In the genomic region with DNA sequence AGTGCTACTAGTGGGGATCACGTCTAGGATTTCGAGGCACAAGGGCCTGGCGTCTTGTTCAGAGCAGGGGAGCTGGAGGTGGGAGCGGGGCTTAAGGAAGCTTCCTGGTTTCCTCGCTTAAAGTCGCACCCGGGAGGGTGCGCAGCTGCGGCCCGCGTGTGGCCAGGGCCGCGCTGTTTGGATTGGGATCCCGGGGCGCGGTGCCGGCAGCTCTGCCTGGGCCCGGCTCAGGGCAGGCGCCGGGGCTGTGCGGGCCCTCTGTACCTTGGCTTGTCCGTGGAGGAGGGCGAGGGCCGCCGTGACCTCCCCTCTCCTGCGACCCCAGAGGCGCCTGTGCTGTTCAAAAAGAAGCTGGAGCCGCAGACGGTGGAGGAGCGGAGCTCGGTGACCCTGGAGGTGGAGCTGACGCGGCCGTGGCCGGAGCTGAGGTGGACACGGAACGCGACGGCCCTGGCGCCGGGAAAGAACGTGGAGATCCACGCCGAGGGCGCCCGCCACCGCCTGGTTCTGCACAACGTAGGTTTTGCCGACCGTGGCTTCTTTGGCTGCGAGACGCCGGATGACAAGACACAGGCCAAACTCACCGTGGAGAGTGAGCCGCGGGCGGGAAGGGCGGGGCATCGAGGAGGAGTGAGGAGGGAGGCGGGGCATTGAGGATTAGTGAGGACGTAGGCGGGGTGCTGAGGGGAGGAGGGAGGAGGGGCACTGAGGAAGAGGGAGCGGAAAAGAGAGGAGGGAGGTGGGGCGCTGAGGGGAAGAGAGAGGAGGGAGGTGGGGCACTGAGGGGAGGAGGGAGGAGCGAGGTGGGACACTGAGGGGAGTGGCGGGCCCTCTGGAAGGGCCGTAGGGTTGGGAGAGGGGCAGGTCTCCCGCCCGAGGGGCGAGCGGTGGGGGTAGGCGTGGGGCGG, we compare ENCODE assay signal across 8 cellular contexts.
DNase-seq lines count a peak whose midpoint lies in the region; ATAC-seq, FAIRE-seq and TF ChIP-seq lines count a peak whose summit lies in the region.

No MANE protein-coding gene starts in this region.

- no peak for TF ChIP-seq EP300 in ovary (IDR thresholded peaks at IDR 0.05)
- no peak for TF ChIP-seq EP300 in suprapubic skin (IDR thresholded peaks at IDR 0.05)

- peak; percentile 69 for FAIRE-seq in HTR-8/SVneo (lab: Jason Lieb, UNC)

- ATAC-seq in GM18909 (IDR thresholded peaks at IDR 0.05; ENCODE audit: poor library complexity, unreplicated experiment), result peak; percentile 64
- ATAC-seq in heart left ventricle, result peak; percentile 63 to 85 (median 68)

- peak overlapping the region; percentile 84 for H3K9ac ChIP-seq in adipocyte (ENCODE audit: low read length)

- no peaks in the 10 kb centered on the region for H3K27me3 ChIP-seq in adipocyte (replicated peaks; ENCODE audit: control insufficient read depth, insufficient read depth, low read length)
- no peaks in the 10 kb centered on the region for H3K27me3 ChIP-seq in heart left ventricle
- no peaks in the 10 kb centered on the region for H3K27me3 ChIP-seq in ovary
- H3K27me3 ChIP-seq in suprapubic skin, result no peaks in the 10 kb centered on the region

- TF ChIP-seq CTCF in heart left ventricle (IDR thresholded peaks at IDR 0.05) (no peak), ovary (IDR thresholded peaks at IDR 0.05) (no peak), suprapubic skin (IDR thresholded peaks at IDR 0.05) (no peak)

- H3K4me1 ChIP-seq in adipocyte (ENCODE audit: control insufficient read depth, insufficient read depth, low read length) (peaks cover 3% of the 10 kb centered on the region), heart left ventricle (peaks cover 0 to 25% (median 9%) of the 10 kb centered on the region in 12 donors), ovary (ENCODE audit: insufficient read depth) (peaks cover 4% of the 10 kb centered on the region), suprapubic skin (peaks cover 15% of the 10 kb centered on the region)

- TF ChIP-seq POLR2A in heart left ventricle (IDR thresholded peaks at IDR 0.05) (no peak), ovary (IDR thresholded peaks at IDR 0.05) (peak; percentile 16), suprapubic skin (IDR thresholded peaks at IDR 0.05) (no peak)

- H3K9me3 ChIP-seq in adipocyte (ENCODE audit: control insufficient read depth, low read length) (no peaks in the 10 kb centered on the region), heart left ventricle (no peaks in the 10 kb centered on the region), ovary (no peaks in the 10 kb centered on the region), suprapubic skin (no peaks in the 10 kb centered on the region)

- intact Hi-C loops in heart left ventricle (cut with DNase I) (loop anchor here in 4 of 10 donors (5.0 to 10.0 kb wide), 2 partner anchors 138 to 141 kb away; no protein-coding TSS in a partner anchor), ovary (cut with DNase I) (no loop called here)

- H3K4me3 ChIP-seq in adipocyte (ENCODE audit: low read length), result peak overlapping the region; percentile 82
- H3K4me3 ChIP-seq in heart left ventricle, result peak overlapping the region; percentile 23 to 70 (median 61)
- H3K4me3 ChIP-seq in ovary, result peak overlapping the region; percentile 61
- H3K4me3 ChIP-seq in suprapubic skin, result peak overlapping the region; percentile 59

- 22 to 31% (median 31%) methylated on average over 49 to 73 of the region's 73 CpGs for WGBS in heart left ventricle, 4 donors
- WGBS in ovary, 3 donors, result 1 to 2% (median 1%) methylated on average over 56 to 73 of the region's 73 CpGs
- 2% methylated on average over 48 of the region's 73 CpGs for WGBS in suprapubic skin

- H3K27ac ChIP-seq in heart left ventricle (peak overlapping the region in 11 of 12 donors; percentile 30 to 80 (median 65)), ovary (peak overlapping the region; percentile 76 to 80), suprapubic skin (no peak overlapping the region)

- H3K36me3 ChIP-seq in adipocyte (ENCODE audit: control insufficient read depth, insufficient read depth, low read length, severe bottlenecking), result no peaks in the 10 kb centered on the region
- peaks cover 0 to 90% (median 32%) of the 10 kb centered on the region in 9 donors for H3K36me3 ChIP-seq in heart left ventricle
- H3K36me3 ChIP-seq in ovary, result no peaks in the 10 kb centered on the region
- H3K36me3 ChIP-seq in suprapubic skin, result peaks cover 19% of the 10 kb centered on the region

- peak; percentile 58 for DNase-seq in HTR-8/SVneo (ENCODE audit: insufficient read length, low spot score)
- peak; percentile 52 for DNase-seq in SW480 (ENCODE audit: low spot score)
- DNase-seq in adipocyte (ENCODE audit: low read depth), result peak; percentile 94
- peak; percentile 88 to 90 (median 90) for DNase-seq in heart left ventricle
- DNase-seq in ovary, result peak; percentile 90 to 94 (median 92)
- DNase-seq in suprapubic skin (ENCODE audit: low spot score in 2 of 2), result peak; percentile 95
- no peak for DNase-seq in DMS114 treated with DMSO at 0.1 percent for 48 hours (lab: John Stamatoyannopoulos, UW; ENCODE audit: unreplicated experiment)
